Comparison of ENCODE assay signal across 15 cellular contexts in the genomic region with DNA sequence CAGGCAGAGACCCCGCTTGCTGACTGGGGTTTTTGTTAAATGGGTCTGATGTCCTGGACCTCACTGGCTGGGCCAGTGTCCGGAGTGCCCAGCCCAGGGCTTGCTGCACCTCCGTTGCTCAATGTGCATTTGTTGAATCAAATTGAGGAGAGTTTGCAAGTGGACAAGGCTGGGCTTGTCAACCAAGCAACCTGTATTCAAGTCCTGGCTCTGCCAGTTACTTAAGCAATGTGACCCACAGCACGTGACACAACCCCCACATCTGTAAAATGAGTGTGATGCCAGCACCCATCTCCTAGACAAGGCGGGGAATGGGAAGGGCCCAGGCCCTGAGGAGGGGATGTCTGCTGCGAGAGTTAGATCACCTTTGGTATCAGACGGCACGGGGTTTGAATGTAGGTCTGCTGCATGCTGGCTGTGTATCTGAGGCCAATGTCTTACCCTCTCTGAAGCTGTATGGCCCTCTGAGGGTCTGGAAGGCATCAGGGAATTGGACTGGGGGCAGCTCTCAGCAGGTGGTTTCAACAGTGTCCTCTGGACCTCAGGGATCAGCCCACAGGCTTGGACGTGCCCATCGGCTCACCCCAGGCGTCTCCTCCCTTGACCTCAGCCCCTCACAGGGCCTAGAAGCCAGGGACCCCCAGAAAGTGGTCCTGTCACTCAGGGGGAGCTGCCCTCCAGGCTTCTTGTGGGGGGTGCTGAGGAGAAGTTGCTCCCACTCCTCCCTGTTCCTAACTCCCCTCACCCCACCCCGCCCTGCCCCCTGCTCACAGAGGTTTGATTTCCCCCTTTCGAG. TPM values are rescaled to one million over a fixed set of nuclear protein-coding genes. Genes with fewer than 3 reads are reported as not detected.
DNase-seq lines count a peak whose midpoint lies in the region; ATAC-seq and TF ChIP-seq lines count a peak whose summit lies in the region.
"Had no signal": no experiment of that assay in that cellular context is flagged by ENCODE, and none has a peak within 500 bp of the region (broad histone marks: within the 10 kb centered on the region; RNA-seq: fewer than 3 reads in every experiment).

No MANE protein-coding gene starts in this region.

- peaks cover 71 to 78% of the 10 kb centered on the region in 2 donors for H3K4me1 Mint-ChIP-seq in natural killer cell treated with Interleukin-12 subunit alpha and Interleukin-12 subunit beta and Interleukin-15 and Interleukin-18, amount 100 ng/mL, for 72 hours (ENCODE audit: low read depth in 2 of 2)
- H3K4me1 Mint-ChIP-seq in natural killer cell: peaks cover 38 to 68% of the 10 kb centered on the region in 2 donors
- H3K4me1 Mint-ChIP-seq in activated T-helper 1 cell treated with anti-CD3 and anti-CD28 coated beads, Interleukin-12 subunit alpha, Interleukin-12 subunit beta, Interleukin-2, Interleukin-4 antibody, amounts not matched to agents 30 ng/mL and 10 ng/mL and 1 ng/mL, durations not matched to agents 14 hours and 24 hours and 36 hours (ENCODE audit: low read depth): peaks cover 87% of the 10 kb centered on the region
- no peaks in the 10 kb centered on the region for H3K4me1 Mint-ChIP-seq in glutamatergic neuron (ENCODE audit: low read depth, unreplicated experiment)

- H3K27ac Mint-ChIP-seq in natural killer cell treated with Interleukin-12 subunit alpha and Interleukin-12 subunit beta and Interleukin-15 and Interleukin-18, amount 100 ng/mL, for 72 hours: peak overlapping the region; percentile 61 to 83
- H3K27ac Mint-ChIP-seq in natural killer cell (peak overlapping the region in 1 of 2 donors; percentile 84), glutamatergic neuron (ENCODE audit: unreplicated experiment) (no peak overlapping the region)
- H3K27ac Mint-ChIP-seq in activated T-helper 1 cell treated with anti-CD3 and anti-CD28 coated beads, Interleukin-12 subunit alpha, Interleukin-12 subunit beta, Interleukin-2, Interleukin-4 antibody, amounts not matched to agents 30 ng/mL and 10 ng/mL and 1 ng/mL, durations not matched to agents 14 hours and 24 hours and 36 hours: peak overlapping the region; percentile 84

- TF ChIP-seq CTCF in natural killer cell (IDR thresholded peaks at IDR 0.05) (no peak), glutamatergic neuron (IDR thresholded peaks at IDR 0.05; ENCODE audit: partially characterized antibody, unreplicated experiment) (no peak)

- peak overlapping the region; percentile 51 for H3K4me3 Mint-ChIP-seq in natural killer cell treated with Interleukin-12 subunit alpha and Interleukin-12 subunit beta and Interleukin-15 and Interleukin-18, amount 100 ng/mL, for 72 hours
- H3K4me3 Mint-ChIP-seq in natural killer cell (no peak overlapping the region), glutamatergic neuron (ENCODE audit: unreplicated experiment) (no peak overlapping the region)
- no peak overlapping the region for H3K4me3 Mint-ChIP-seq in activated T-helper 1 cell treated with anti-CD3 and anti-CD28 coated beads, Interleukin-12 subunit alpha, Interleukin-12 subunit beta, Interleukin-2, Interleukin-4 antibody, amounts not matched to agents 30 ng/mL and 10 ng/mL and 1 ng/mL, durations not matched to agents 14 hours and 24 hours and 36 hours

- H3K9me3 Mint-ChIP-seq in natural killer cell treated with Interleukin-12 subunit alpha and Interleukin-12 subunit beta and Interleukin-15 and Interleukin-18, amount 100 ng/mL, for 72 hours: peaks cover 8% of the 10 kb centered on the region
- peaks cover 4 to 6% of the 10 kb centered on the region in 2 donors for H3K9me3 Mint-ChIP-seq in natural killer cell
- H3K9me3 Mint-ChIP-seq in activated T-helper 1 cell treated with anti-CD3 and anti-CD28 coated beads, Interleukin-12 subunit alpha, Interleukin-12 subunit beta, Interleukin-2, Interleukin-4 antibody, amounts not matched to agents 30 ng/mL and 10 ng/mL and 1 ng/mL, durations not matched to agents 14 hours and 24 hours and 36 hours: peaks cover 16% of the 10 kb centered on the region
- H3K9me3 Mint-ChIP-seq in glutamatergic neuron (ENCODE audit: unreplicated experiment): peaks cover 2% of the 10 kb centered on the region

- intact Hi-C loops in natural killer cell (cut with micrococcal nuclease): loop anchor here (2.0 kb wide), 1 partner anchor 16 kb away; no protein-coding TSS in a partner anchor
- intact Hi-C loops in activated T-helper 1 cell treated with anti-CD3 and anti-CD28 coated beads, Interleukin-12 subunit alpha, Interleukin-12 subunit beta, Interleukin-2, Interleukin-4 antibody, amounts not matched to agents 30 ng/mL and 10 ng/mL and 1 ng/mL, durations not matched to agents 14 hours and 24 hours and 36 hours (cut with micrococcal nuclease): loop anchor here (1.0 to 2.0 kb wide), 2 partner anchors 7 to 14 kb away; no protein-coding TSS in a partner anchor

- no peak for ATAC-seq in natural killer cell treated with Interleukin-12 subunit alpha and Interleukin-12 subunit beta and Interleukin-15 and Interleukin-18, amount 100 ng/mL, for 72 hours
- ATAC-seq in natural killer cell (no peak), GM18858 (IDR thresholded peaks at IDR 0.05; ENCODE audit: unreplicated experiment) (no peak)
- ATAC-seq: heart right ventricle had no signal

- peaks cover 16% of the 10 kb centered on the region for H3K36me3 Mint-ChIP-seq in natural killer cell treated with Interleukin-12 subunit alpha and Interleukin-12 subunit beta and Interleukin-15 and Interleukin-18, amount 100 ng/mL, for 72 hours
- H3K36me3 Mint-ChIP-seq in natural killer cell: peaks cover 11% of the 10 kb centered on the region
- H3K36me3 Mint-ChIP-seq in activated T-helper 1 cell treated with anti-CD3 and anti-CD28 coated beads, Interleukin-12 subunit alpha, Interleukin-12 subunit beta, Interleukin-2, Interleukin-4 antibody, amounts not matched to agents 30 ng/mL and 10 ng/mL and 1 ng/mL, durations not matched to agents 14 hours and 24 hours and 36 hours (ENCODE audit: low read depth): peaks cover 14% of the 10 kb centered on the region
- H3K36me3 Mint-ChIP-seq in glutamatergic neuron (ENCODE audit: unreplicated experiment): peaks cover 7% of the 10 kb centered on the region

- H3K27me3 Mint-ChIP-seq in natural killer cell treated with Interleukin-12 subunit alpha and Interleukin-12 subunit beta and Interleukin-15 and Interleukin-18, amount 100 ng/mL, for 72 hours: peaks cover 21 to 30% of the 10 kb centered on the region in 2 donors
- peaks cover 65 to 69% of the 10 kb centered on the region in 2 donors for H3K27me3 Mint-ChIP-seq in natural killer cell (ENCODE audit: low read depth in 2 of 2)
- no peaks in the 10 kb centered on the region for H3K27me3 Mint-ChIP-seq in activated T-helper 1 cell treated with anti-CD3 and anti-CD28 coated beads, Interleukin-12 subunit alpha, Interleukin-12 subunit beta, Interleukin-2, Interleukin-4 antibody, amounts not matched to agents 30 ng/mL and 10 ng/mL and 1 ng/mL, durations not matched to agents 14 hours and 24 hours and 36 hours (ENCODE audit: insufficient read depth)
- peaks cover 14% of the 10 kb centered on the region for H3K27me3 Mint-ChIP-seq in glutamatergic neuron (ENCODE audit: unreplicated experiment)

- DNase-seq in natural killer cell treated with Interleukin-12 subunit alpha and Interleukin-12 subunit beta and Interleukin-15 and Interleukin-18, amount 100 ng/mL, for 72 hours (ENCODE audit: low spot score): peak; percentile 45
- DNase-seq in natural killer cell (no peak), glutamatergic neuron (peak; percentile 5), dedifferentiated amniotic fluid mesenchymal stem cell (ENCODE audit: extremely low spot score) (no peak), NCI-H1417 treated with DMSO at 0.1 percent for 48 hours (lab: John Stamatoyannopoulos, UW) (no peak)
- DNase-seq in activated T-helper 1 cell treated with anti-CD3 and anti-CD28 coated beads, Interleukin-12 subunit alpha, Interleukin-12 subunit beta, Interleukin-2, Interleukin-4 antibody, amounts not matched to agents 30 ng/mL and 10 ng/mL and 1 ng/mL, durations not matched to agents 14 hours and 24 hours and 36 hours (ENCODE audit: low spot score): no peak
- DNase-seq: activated effector memory CD4-positive, alpha-beta T cell treated with Interleukin-2 at 50 U/mL for 16 hours; AML-193; Calu3; heart right ventricle; NCI-H1105 treated with DMSO at 0.1 percent for 48 hours; NCI-H524 treated with DMSO at 0.1 percent for 48 hours; occipital lobe; stimulated activated CD4-positive, alpha-beta T cell treated with anti-CD3 and anti-CD28 coated beads, Interleukin-12 subunit alpha, Interleukin-12 subunit beta, amount 100 ng/mL, for 4 hours had no signal

RNA-seq across cellular contexts. Expression of gene RUNX3, which starts 51.0 kb away (rescaled TPM):
- 100 to 1,000 TPM; 177 to 186 TPM for total RNA-seq in natural killer cell treated with Interleukin-12 subunit alpha and Interleukin-12 subunit beta and Interleukin-15 and Interleukin-18, amount 100 ng/mL, for 72 hours
- total RNA-seq in natural killer cell (100 to 1,000 TPM; 537 to 630 (median 601) TPM), glutamatergic neuron (ENCODE audit: unreplicated experiment) (0.15 TPM)
- 133 and 140 TPM in 2 replicates for total RNA-seq in activated T-helper 1 cell treated with anti-CD3 and anti-CD28 coated beads, Interleukin-12 subunit alpha, Interleukin-12 subunit beta, Interleukin-2, Interleukin-4 antibody, amounts not matched to agents 30 ng/mL and 10 ng/mL and 1 ng/mL, durations not matched to agents 14 hours and 24 hours and 36 hours

Comparison
In these comparisons a context has a peak if more than half of its experiments do, and no peak if none do; other contexts are left out.
1. DNase-seq: peak in natural killer cell treated with Interleukin-12 subunit alpha and Interleukin-12 subunit beta and Interleukin-15 and Interleukin-18, amount 100 ng/mL, for 72 hours (single experiment) and glutamatergic neuron (single experiment); none in natural killer cell (single experiment), activated T-helper 1 cell treated with anti-CD3 and anti-CD28 coated beads, Interleukin-12 subunit alpha, Interleukin-12 subunit beta, Interleukin-2, Interleukin-4 antibody, amounts not matched to agents 30 ng/mL and 10 ng/mL and 1 ng/mL, durations not matched to agents 14 hours and 24 hours and 36 hours (single experiment), dedifferentiated amniotic fluid mesenchymal stem cell (single experiment) and NCI-H1417 treated with DMSO at 0.1 percent for 48 hours (single experiment).
2. RNA of gene RUNX3, which starts 51.0 kb away (total RNA-seq): 537 to 630 TPM in natural killer cell, 177 to 186 TPM in natural killer cell treated with Interleukin-12 subunit alpha and Interleukin-12 subunit beta and Interleukin-15 and Interleukin-18, amount 100 ng/mL, for 72 hours and 133 to 140 TPM in activated T-helper 1 cell treated with anti-CD3 and anti-CD28 coated beads, Interleukin-12 subunit alpha, Interleukin-12 subunit beta, Interleukin-2, Interleukin-4 antibody, amounts not matched to agents 30 ng/mL and 10 ng/mL and 1 ng/mL, durations not matched to agents 14 hours and 24 hours and 36 hours; 0.15 TPM in glutamatergic neuron (single experiment); every median in the first group is over 100 times any median in the second.